Comparison of ENCODE assay signal across 8 cellular contexts in the genomic region with DNA sequence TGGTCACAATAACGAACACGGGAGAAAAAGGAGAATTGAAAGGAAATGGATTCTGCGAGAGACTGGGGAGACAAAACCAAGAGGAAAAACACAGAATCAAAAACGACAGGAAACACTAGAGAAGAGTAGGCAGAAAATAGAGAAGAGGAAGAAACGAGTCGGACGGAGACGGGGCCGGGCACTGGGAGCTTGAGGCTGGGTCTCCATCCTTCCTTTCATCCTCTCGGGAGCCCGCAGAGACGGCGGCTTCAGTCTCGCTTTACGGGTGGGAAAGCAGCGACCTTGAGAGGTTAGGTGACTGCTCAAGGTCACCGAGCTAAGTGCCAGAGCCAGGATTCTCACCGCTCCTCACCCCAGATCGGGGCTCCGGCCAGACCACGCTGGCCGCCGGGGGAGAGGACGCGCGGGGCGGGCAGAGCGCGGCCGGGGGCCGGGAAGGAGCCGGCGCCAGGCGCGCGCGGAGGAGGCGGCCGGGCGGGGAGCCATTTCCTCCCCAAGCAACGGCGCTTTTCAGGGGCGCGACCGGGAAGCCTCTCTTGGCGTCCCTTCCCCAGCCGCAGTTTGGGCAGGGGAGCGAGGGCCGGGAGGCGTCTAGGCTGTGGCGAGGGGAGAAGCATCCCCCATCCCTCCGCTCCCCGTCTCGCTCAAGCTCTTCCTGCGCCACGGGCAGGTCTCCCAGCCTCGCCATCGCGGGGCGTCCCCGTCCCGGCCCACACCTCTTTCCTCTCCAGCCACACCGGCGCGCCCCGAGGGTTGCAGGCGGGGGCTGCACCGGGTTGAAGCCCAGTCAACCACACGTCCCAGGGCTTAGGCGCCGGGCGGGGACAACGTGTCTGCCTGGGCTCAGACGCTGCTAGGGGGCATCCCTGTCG. TPM values are rescaled to one million over a fixed set of nuclear protein-coding genes. Genes with fewer than 3 reads are reported as not detected.
DNase-seq lines count a peak whose midpoint lies in the region; ATAC-seq, FAIRE-seq and TF ChIP-seq lines count a peak whose summit lies in the region.

No MANE protein-coding gene starts in this region.

- TF ChIP-seq POLR2A in GM12878 (IDR thresholded peaks at IDR 0.05; ENCODE audit: low read depth, low read length) (no peak), gastrocnemius medialis (IDR thresholded peaks at IDR 0.05) (no peak)

- no peaks in the 10 kb centered on the region for H3K36me3 ChIP-seq in CD4-positive, CD25-positive, alpha-beta regulatory T cell (ENCODE audit: control insufficient read depth, insufficient read depth, low read length)
- H3K36me3 ChIP-seq in SK-N-SH (replicated peaks in 1 of 2; ENCODE audit: control insufficient read depth in 1 of 2, insufficient read depth in 2 of 2, low read length in 1 of 2) (no peaks in the 10 kb centered on the region), GM12878 (ENCODE audit: control insufficient read depth in 2 of 2, insufficient read depth in 2 of 2, low read length in 1 of 2) (no peaks in the 10 kb centered on the region), iPS-15b (ENCODE audit: control insufficient read depth, insufficient read depth, low read length) (no peaks in the 10 kb centered on the region), gastrocnemius medialis (no peaks in the 10 kb centered on the region)

- FAIRE-seq in GM19239 (lab: Jason Lieb, UNC), result peak; percentile 62
- FAIRE-seq in GM12878 (lab: Jason Lieb, UNC), result no peak

- H3K27me3 ChIP-seq in CD4-positive, CD25-positive, alpha-beta regulatory T cell (ENCODE audit: control insufficient read depth, insufficient read depth, low read length), result peaks cover 44% of the 10 kb centered on the region
- peaks cover 25% of the 10 kb centered on the region; the same call in 1 of the 2 replicates for H3K27me3 ChIP-seq in SK-N-SH (ENCODE audit: insufficient read depth)
- H3K27me3 ChIP-seq in GM12878 (replicated peaks in 1 of 2; ENCODE audit: control insufficient read depth in 2 of 2, insufficient read depth in 2 of 2, low read length in 1 of 2), result peaks cover 2 to 18% of the 10 kb centered on the region in 2 experiments
- peaks cover 6% of the 10 kb centered on the region for H3K27me3 ChIP-seq in iPS-15b (ENCODE audit: control insufficient read depth, insufficient read depth, low read length)
- H3K27me3 ChIP-seq in gastrocnemius medialis, result peaks cover 4 to 24% (median 7%) of the 10 kb centered on the region in 3 donors

- peak in 1 of 2 donors; percentile 37 for ATAC-seq in CD4-positive, CD25-positive, alpha-beta regulatory T cell (ENCODE audit: low read depth in 2 of 2)
- ATAC-seq in HG03378 (IDR thresholded peaks at IDR 0.05; ENCODE audit: unreplicated experiment), result peak; percentile 72
- ATAC-seq in GM12878, result peak; percentile 90
- ATAC-seq in gastrocnemius medialis, result peak; percentile 30 to 70

- H3F3A ChIP-seq in SK-N-SH (replicated peaks; ENCODE audit: insufficient read depth), result no peaks in the 10 kb centered on the region

- POLR2A ChIA-PET in SK-N-SH (lab: Yijun Ruan, JAX), result no interaction called here
- POLR2A ChIA-PET in GM12878 (lab: Charles Lee), result no interaction called here

- no peak overlapping the region for H3K27ac ChIP-seq in CD4-positive, CD25-positive, alpha-beta regulatory T cell (ENCODE audit: insufficient read depth, low read length, poor library complexity, severe bottlenecking)
- no peak overlapping the region for H3K27ac ChIP-seq in SK-N-SH (ENCODE audit: low read depth in 2 of 2, low read length in 1 of 2)
- H3K27ac ChIP-seq in GM12878 (ENCODE audit: control insufficient read depth, insufficient read depth), result no peak overlapping the region
- H3K27ac ChIP-seq in gastrocnemius medialis, result peak overlapping the region; percentile 45 to 68 (median 59)

- H3K9me2 ChIP-seq in SK-N-SH, result no peaks in the 10 kb centered on the region

- RAD21 ChIA-PET in GM12878 (lab: Charles Lee; ENCODE audit: unreplicated experiment), result no interaction called here

- 45% methylated on average over 32 of the region's 75 CpGs for WGBS in SK-N-SH (ENCODE audit: low lambda C conversion rate)
- WGBS in GM12878 (ENCODE audit: insufficient coverage, insufficient replicate concordance, low lambda C conversion rate, missing lambda C conversion rate), result 6% methylated on average over 55 of the region's 75 CpGs

- H3K27me3 Mint-ChIP-seq in CD4-positive, CD25-positive, alpha-beta regulatory T cell, result peaks cover 86% of the 10 kb centered on the region

- peak overlapping the region; percentile 55; the same call in 1 of the 2 replicates for H2AFZ ChIP-seq in SK-N-SH (ENCODE audit: low read depth)
- H2AFZ ChIP-seq in GM12878 (ENCODE audit: control insufficient read depth, low read depth, low read length), result peak overlapping the region; percentile 71

- H3K4me1 Mint-ChIP-seq in CD4-positive, CD25-positive, alpha-beta regulatory T cell, result peaks cover 0 to 19% (median 9%) of the 10 kb centered on the region in 4 donors

- no peaks in the 10 kb centered on the region for H3K9me3 ChIP-seq in CD4-positive, CD25-positive, alpha-beta regulatory T cell (ENCODE audit: control insufficient read depth in 2 of 2, low read length in 2 of 2)
- H3K9me3 ChIP-seq in SK-N-SH, result no peaks in the 10 kb centered on the region
- H3K9me3 ChIP-seq in GM12878 (replicated peaks; ENCODE audit: control insufficient read depth, insufficient read depth, low read length), result no peaks in the 10 kb centered on the region
- no peaks in the 10 kb centered on the region for H3K9me3 ChIP-seq in iPS-15b (ENCODE audit: control insufficient read depth, insufficient read depth, low read length)
- H3K9me3 ChIP-seq in gastrocnemius medialis, result no peaks in the 10 kb centered on the region

- SMC1A ChIA-PET in GM12878 (lab: Charles Lee; ENCODE audit: uncharacterized antibody, unreplicated experiment), result no interaction called here

- in situ Hi-C loops in GM12878 (cut with MboI), result no loop called here
- in situ Hi-C loops in gastrocnemius medialis (cut with MboI; ENCODE audit: low sequenced_read_pairs in 4 of 4), result no loop called here

- H3K4me3 Mint-ChIP-seq in CD4-positive, CD25-positive, alpha-beta regulatory T cell, result peak overlapping the region; percentile 83 to 95 (median 87)

- no peak for TF ChIP-seq EP300 in SK-N-SH (IDR thresholded peaks at IDR 0.05; ENCODE audit: borderline replicate concordance in 1 of 2, low read depth in 1 of 2, low read length in 1 of 2)
- no peak for TF ChIP-seq EP300 in GM12878 (IDR thresholded peaks at IDR 0.05; ENCODE audit: borderline replicate concordance in 1 of 2, control insufficient read depth in 1 of 2, low read depth in 2 of 2, low read length in 2 of 2)

- H3K9ac ChIP-seq in SK-N-SH, result no peak overlapping the region
- peak overlapping the region; percentile 24; the same call in 1 of the 2 replicates for H3K9ac ChIP-seq in GM12878 (ENCODE audit: control insufficient read depth, insufficient read depth, low read length)
- peak overlapping the region; percentile 68 for H3K9ac ChIP-seq in iPS-15b (ENCODE audit: low read depth, low read length)

- H3K9me3 Mint-ChIP-seq in CD4-positive, CD25-positive, alpha-beta regulatory T cell, result peaks cover 0 to 2% (median 0%) of the 10 kb centered on the region in 7 donors

- DNase-seq in CD4-positive, CD25-positive, alpha-beta regulatory T cell, result peak in 2 of 3 donors; percentile 16 to 37
- DNase-seq in GM19239 (ENCODE audit: insufficient read length, low spot score) (peak; percentile 34), SK-N-SH (peak; percentile 59), GM12878 (ENCODE audit: low read depth, low spot score) (no peak), gastrocnemius medialis (peak in 1 of 2 donors; percentile 37)
- no peak for DNase-seq in effector CD8-positive, alpha-beta T cell (lab: John Stamatoyannopoulos, UW)

- TF ChIP-seq CTCF in SK-N-SH (IDR thresholded peaks at IDR 0.05) (no peak), GM12878 (IDR thresholded peaks at IDR 0.05 in 2 of 3, conservative IDR thresholded peaks at IDR 0.05 in 1 of 3; ENCODE audit: control insufficient read depth in 2 of 3, extremely low read depth in 1 of 3, insufficient read depth in 1 of 3, low read depth in 3 of 3, low read length in 3 of 3) (no peak), gastrocnemius medialis (IDR thresholded peaks at IDR 0.05 in 4 of 5, conservative IDR thresholded peaks at IDR 0.05 in 1 of 5) (no peak)

- intact Hi-C loops in GM12878 (cut with micrococcal nuclease; ENCODE audit: unreplicated experiment), result no loop called here
- intact Hi-C loops in gastrocnemius medialis (cut with DNase I; ENCODE audit: low total_unique reads), result no loop called here

- TF ChIP-seq RAD21 in SK-N-SH (IDR thresholded peaks at IDR 0.05; ENCODE audit: low read length) (no peak), GM12878 (IDR thresholded peaks at IDR 0.05; ENCODE audit: insufficient read depth, low read depth, low read length) (no peak)

- no TSS peak for BruUV-seq in GM12878 (replicated peaks; lab: Mats Ljungman, UMichigan)

- peak overlapping the region; percentile 60 for H3K4me3 ChIP-seq in CD4-positive, CD25-positive, alpha-beta regulatory T cell (ENCODE audit: low read depth, low read length)
- H3K4me3 ChIP-seq in SK-N-SH (ENCODE audit: low read depth in 2 of 2, low read length in 1 of 2) (peak overlapping the region; percentile 30 to 48), GM12878 (peak overlapping the region; percentile 58), iPS-15b (ENCODE audit: low read depth, low read length) (peak overlapping the region; percentile 78), gastrocnemius medialis (peak overlapping the region; percentile 53 to 70 (median 63))

- no peaks in the 10 kb centered on the region for H4K20me1 ChIP-seq in SK-N-SH (ENCODE audit: insufficient read depth)
- H4K20me1 ChIP-seq in GM12878 (ENCODE audit: control insufficient read depth, insufficient read depth), result no peaks in the 10 kb centered on the region

- CTCF ChIA-PET in SK-N-SH (lab: Yijun Ruan, JAX) (interaction anchor here (1.3 to 1.6 kb wide), 3 partner anchors 10 to 18 kb away, joined by 3 to 5 read pairs (median 3); no protein-coding TSS in a partner anchor), GM12878 (lab: Yijun Ruan, JAX) (no interaction called here)

- peaks cover 16% of the 10 kb centered on the region for H3K4me1 ChIP-seq in CD4-positive, CD25-positive, alpha-beta regulatory T cell (ENCODE audit: control insufficient read depth, insufficient read depth, low read length, poor library complexity, severe bottlenecking)
- no peaks in the 10 kb centered on the region; a peak in 1 of 4 replicates for H3K4me1 ChIP-seq in SK-N-SH (ENCODE audit: control insufficient read depth in 1 of 2, insufficient read depth in 2 of 2, low read depth in 1 of 2, low read length in 1 of 2)
- no peaks in the 10 kb centered on the region for H3K4me1 ChIP-seq in GM12878 (ENCODE audit: control insufficient read depth, insufficient read depth, low read length)
- peaks cover 17% of the 10 kb centered on the region for H3K4me1 ChIP-seq in iPS-15b (ENCODE audit: control insufficient read depth, insufficient read depth, low read length)
- H3K4me1 ChIP-seq in gastrocnemius medialis, result peaks cover 0 to 7% of the 10 kb centered on the region in 2 donors

- H3K27ac Mint-ChIP-seq in CD4-positive, CD25-positive, alpha-beta regulatory T cell, result peak overlapping the region in 1 of 3 donors; percentile 34

- no peaks in the 10 kb centered on the region for H3K36me3 Mint-ChIP-seq in CD4-positive, CD25-positive, alpha-beta regulatory T cell

- peak overlapping the region; percentile 66 for H3K4me2 ChIP-seq in SK-N-SH
- peak overlapping the region; percentile 64 for H3K4me2 ChIP-seq in GM12878 (ENCODE audit: control insufficient read depth, insufficient read depth)

- H3K79me2 ChIP-seq in SK-N-SH (ENCODE audit: insufficient read depth), result no peaks in the 10 kb centered on the region
- H3K79me2 ChIP-seq in GM12878 (ENCODE audit: control insufficient read depth, insufficient read depth, low read length), result no peaks in the 10 kb centered on the region

RNA-seq across cellular contexts. Expression of gene MAP3K7, which starts 24.0 kb away (rescaled TPM):
- 21.1 TPM for total RNA-seq in CD4-positive, CD25-positive, alpha-beta regulatory T cell
- 10 to 100 TPM; 23.4 to 27.9 (median 25.4) TPM for polyA plus RNA-seq in CD4-positive, CD25-positive, alpha-beta regulatory T cell
- polyA plus RNA-seq in SK-N-SH (2012; rRNA removed) (21.1 and 28.8 TPM in 2 replicates), GM12878 (2011; rRNA removed) (42.6 and 58.1 TPM in 2 replicates), GM12878 (2014; fragmentation: Illumina TruSeq; extraction: Trizol) (29.4 and 36.0 TPM in 2 replicates), GM12878 (2014; fragmentation: Nextera tagmentation; extraction: Ambion mirVana) (10 to 100 TPM in 1 of 2 experiments, 1 to 10 TPM in 1; 7.0 to 13.4 TPM), GM12878 (2014; rRNA removed) (18.4 and 22.0 TPM in 2 replicates), GM12878 (2016; fragmentation: Nextera tagmentation; extraction: Ambion mirVana) (10 to 100 TPM; 22.0 to 22.8 TPM)
- 28.9 and 32.2 TPM in 2 replicates for polyA plus RNA-seq in SK-N-SH (2012; cell fraction: cytosol; rRNA removed)
- polyA plus RNA-seq in SK-N-SH (2012; cell fraction: nucleus; rRNA removed), result 23.7 and 45.3 TPM in 2 replicates
- total RNA-seq in GM12878 (2013; cell fraction: nucleolus; rRNA removed), result 78.4 and 84.1 TPM in 2 replicates
- total RNA-seq in GM12878 (2014; rRNA removed) (18.2 and 18.8 TPM in 2 replicates), GM12878 (2014; rRNA removed; fragmentation: Illumina TruSeq; extraction: Trizol) (28.7 and 28.9 TPM in 2 replicates), GM12878 (2021) (19.2 and 20.3 TPM in 2 replicates), gastrocnemius medialis (10 to 100 TPM; 16.6 to 27.2 (median 18.9) TPM)
- 8.2 TPM for polyA plus RNA-seq in GM12878 (2011; ENCODE audit: low read depth)
- 15.6 and 18.5 TPM in 2 replicates for polyA plus RNA-seq in GM12878 (2011; cell fraction: cytosol; rRNA removed)
- 77.0 and 97.4 TPM in 2 replicates for polyA plus RNA-seq in GM12878 (2011; cell fraction: nucleus; rRNA removed)
- 11.3 and 15.1 TPM in 2 replicates for polyA plus RNA-seq in GM12878 (2012)
- 26.5 and 33.8 TPM in 2 replicates for polyA minus RNA-seq in GM12878 (2011; rRNA and poly(A)+ RNA removed)
- 8.7 and 9.5 TPM in 2 replicates for polyA minus RNA-seq in GM12878 (2011; cell fraction: cytosol; rRNA and poly(A)+ RNA removed)
- polyA minus RNA-seq in GM12878 (2011; cell fraction: nucleus; rRNA and poly(A)+ RNA removed), result 44.2 and 57.5 TPM in 2 replicates

Comparison
In these comparisons a context has a peak if more than half of its experiments do, and no peak if none do; other contexts are left out.
1. DNase-seq: peak in CD4-positive, CD25-positive, alpha-beta regulatory T cell (2 of 3), GM19239 (single experiment) and SK-N-SH (single experiment); none in GM12878 (single experiment) and effector CD8-positive, alpha-beta T cell (single experiment).
2. H3K27ac ChIP-seq: peak in gastrocnemius medialis (4 of 4); none in CD4-positive, CD25-positive, alpha-beta regulatory T cell (single experiment), SK-N-SH (0 of 2) and GM12878 (single experiment).
3. Peak in every context shown above with its lines, with median percentiles within 50 percentile points of each other: H3K4me3 ChIP-seq.